Comparison of ENCODE assay signal across 28 cellular contexts in the genomic region with DNA sequence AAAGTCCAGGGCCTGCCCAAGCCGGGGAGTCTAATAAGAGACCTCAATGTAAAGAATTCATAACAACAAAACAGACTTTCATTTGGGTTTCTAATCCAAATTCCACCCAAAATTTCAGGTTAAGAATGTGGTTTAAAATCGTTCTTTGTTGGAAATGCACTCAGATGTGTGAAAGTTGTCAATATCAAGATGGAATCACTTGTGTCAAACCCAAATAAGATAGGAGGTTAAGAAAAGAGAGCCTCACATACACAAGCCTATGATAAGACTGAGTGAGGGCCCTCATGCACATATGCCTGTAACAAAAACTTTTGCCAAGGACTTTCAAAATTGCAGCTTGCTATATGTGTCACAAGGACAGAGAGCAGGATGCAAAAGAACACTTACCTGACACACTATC.
"Had no signal": no experiment of that assay in that cellular context is flagged by ENCODE, and none has a peak within 500 bp of the region (broad histone marks: within the 10 kb centered on the region; RNA-seq: fewer than 3 reads in every experiment).

No MANE protein-coding gene starts in this region.

- H3K27ac ChIP-seq: colonic mucosa, coronary artery, dorsolateral prefrontal cortex, epithelial cell of prostate, esophagus muscularis mucosa, esophagus squamous epithelium, foreskin keratinocyte, gastrocnemius medialis, gastroesophageal sphincter, heart left ventricle, heart right ventricle had no signal

- DNase-seq: colonic mucosa; cortex of kidney; dermis blood vessel endothelial cell; dorsolateral prefrontal cortex; effector CD4-positive, alpha-beta T cell; effector CD8-positive, alpha-beta T cell; effector memory CD4-positive, alpha-beta T cell; effector memory CD8-positive, alpha-beta T cell; endodermal cell; erythroblast; esophagus squamous epithelium; foreskin fibroblast; foreskin keratinocyte; foreskin melanocyte; gastrocnemius medialis; glutamatergic neuron; head of caudate nucleus; heart left ventricle; heart right ventricle had no signal

- H3K9me3 ChIP-seq: colonic mucosa, esophagus muscularis mucosa, esophagus squamous epithelium, gastrocnemius medialis, gastroesophageal sphincter had no signal

- H3K4me3 ChIP-seq: colonic mucosa, coronary artery, dorsolateral prefrontal cortex, esophagus muscularis mucosa, esophagus squamous epithelium, gastrocnemius medialis, gastroesophageal sphincter, heart left ventricle, heart right ventricle had no signal

- H3K4me1 ChIP-seq: colonic mucosa, esophagus muscularis mucosa, esophagus squamous epithelium, foreskin keratinocyte, gastrocnemius medialis, gastroesophageal sphincter, heart right ventricle had no signal

- H3K36me3 ChIP-seq: colonic mucosa, esophagus muscularis mucosa, esophagus squamous epithelium, gastrocnemius medialis, gastroesophageal sphincter, heart left ventricle, heart right ventricle had no signal

- FAIRE-seq: colon, endometrium, endothelial cell of umbilical vein, frontal cortex had no signal

- H3K27me3 ChIP-seq: colonic mucosa, dorsolateral prefrontal cortex, esophagus muscularis mucosa, esophagus squamous epithelium, foreskin keratinocyte, gastrocnemius medialis, gastroesophageal sphincter, heart left ventricle, heart right ventricle had no signal

- ATAC-seq: effector memory CD8-positive, alpha-beta T cell; esophagus mucosa; foreskin keratinocyte; gastrocnemius medialis; gastroesophageal sphincter; heart left ventricle; heart right ventricle had no signal
